In the genomic region with DNA sequence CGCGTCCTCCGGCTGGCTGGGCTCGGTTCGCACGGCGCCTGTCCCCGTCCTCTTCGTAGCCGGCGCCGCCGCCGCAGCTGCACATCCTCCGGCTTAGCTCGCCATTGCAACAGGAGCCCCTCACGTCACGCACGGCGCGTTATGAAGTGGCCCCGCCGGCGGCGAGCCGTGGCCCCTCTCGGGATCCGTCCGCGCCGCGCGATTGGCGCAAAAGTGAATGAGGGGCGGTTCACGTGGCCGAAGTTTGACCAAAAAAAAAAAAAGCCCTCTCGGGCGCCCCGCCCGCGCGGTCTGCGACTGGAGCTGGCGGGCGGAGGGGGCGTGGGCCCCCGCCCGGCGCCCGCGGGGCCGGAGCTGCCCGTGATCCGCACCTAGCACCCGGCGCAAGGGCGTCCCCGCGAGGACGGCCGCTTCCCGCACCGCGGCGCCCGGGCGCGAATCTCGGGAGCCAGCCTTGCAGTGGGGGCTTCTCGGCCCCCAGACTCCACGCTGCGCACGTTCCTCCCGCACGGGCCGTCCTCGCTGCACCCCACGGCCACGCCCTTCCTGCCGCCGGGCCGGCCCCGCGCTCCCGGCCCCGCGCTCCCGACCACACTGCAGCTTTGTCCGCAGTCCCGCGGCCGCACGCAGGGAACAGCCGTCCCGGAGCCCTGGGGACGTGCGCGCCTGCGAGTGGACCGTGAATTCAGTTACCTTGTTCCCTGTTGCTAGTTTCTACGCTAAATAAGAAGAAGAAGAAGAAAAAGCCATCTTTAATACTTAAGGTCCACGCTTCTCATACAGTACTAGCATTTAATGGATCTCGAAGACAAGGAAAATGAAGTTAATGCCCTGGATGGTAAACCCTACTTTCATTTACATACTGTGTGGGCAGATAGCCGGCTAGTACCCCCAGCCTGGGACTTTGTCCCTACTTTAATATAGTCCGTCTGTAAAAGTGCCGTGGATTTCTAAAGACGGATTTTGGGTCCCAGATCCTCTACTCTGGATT, we compare ENCODE assay signal across 8 cellular contexts. TPM values are rescaled to one million over a fixed set of nuclear protein-coding genes. Genes with fewer than 3 reads are reported as not detected.
A peak's percentile ranks its signal among the peaks of the same experiment; 100 is the strongest.
DNase-seq lines count a peak whose midpoint lies in the region; ATAC-seq and TF ChIP-seq lines count a peak whose summit lies in the region.

A gene with protein sequence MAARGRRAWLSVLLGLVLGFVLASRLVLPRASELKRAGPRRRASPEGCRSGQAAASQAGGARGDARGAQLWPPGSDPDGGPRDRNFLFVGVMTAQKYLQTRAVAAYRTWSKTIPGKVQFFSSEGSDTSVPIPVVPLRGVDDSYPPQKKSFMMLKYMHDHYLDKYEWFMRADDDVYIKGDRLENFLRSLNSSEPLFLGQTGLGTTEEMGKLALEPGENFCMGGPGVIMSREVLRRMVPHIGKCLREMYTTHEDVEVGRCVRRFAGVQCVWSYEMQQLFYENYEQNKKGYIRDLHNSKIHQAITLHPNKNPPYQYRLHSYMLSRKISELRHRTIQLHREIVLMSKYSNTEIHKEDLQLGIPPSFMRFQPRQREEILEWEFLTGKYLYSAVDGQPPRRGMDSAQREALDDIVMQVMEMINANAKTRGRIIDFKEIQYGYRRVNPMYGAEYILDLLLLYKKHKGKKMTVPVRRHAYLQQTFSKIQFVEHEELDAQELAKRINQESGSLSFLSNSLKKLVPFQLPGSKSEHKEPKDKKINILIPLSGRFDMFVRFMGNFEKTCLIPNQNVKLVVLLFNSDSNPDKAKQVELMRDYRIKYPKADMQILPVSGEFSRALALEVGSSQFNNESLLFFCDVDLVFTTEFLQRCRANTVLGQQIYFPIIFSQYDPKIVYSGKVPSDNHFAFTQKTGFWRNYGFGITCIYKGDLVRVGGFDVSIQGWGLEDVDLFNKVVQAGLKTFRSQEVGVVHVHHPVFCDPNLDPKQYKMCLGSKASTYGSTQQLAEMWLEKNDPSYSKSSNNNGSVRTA (minus strand): TSS at position 219 of the 991 bp plus-strand sequence. CDS start 592 bp downstream, outside the sequence.

- H3K9me3 ChIP-seq in mammary epithelial cell (replicated peaks; ENCODE audit: insufficient read depth, low read length), result no peaks in the 10 kb centered on the region

- H3K4me3 ChIP-seq in WI38 (ENCODE audit: low read depth, low read length) (peak within 1 kb of the TSS; percentile 90), mammary epithelial cell (replicated peaks in 1 of 3; ENCODE audit: insufficient read depth in 1 of 3, low read depth in 2 of 3, low read length in 3 of 3) (peak within 1 kb of the TSS; percentile 70 to 90 (median 76))

- H3K9ac ChIP-seq in mammary epithelial cell (ENCODE audit: insufficient read depth, low read length), result peak within 1 kb of the TSS; percentile 76

- no peaks in the 10 kb centered on the region for H4K20me1 ChIP-seq in mammary epithelial cell (ENCODE audit: insufficient read depth, low read length)

- TF ChIP-seq CTCF in WI38 (IDR thresholded peaks at IDR 0.05; ENCODE audit: low read depth, low read length) (no peak), mammary epithelial cell (conservative IDR thresholded peaks at IDR 0.05 in 1 of 2, IDR thresholded peaks at IDR 0.05 in 1 of 2; ENCODE audit: extremely low read depth in 1 of 2, insufficient read depth in 1 of 2, low read depth in 1 of 2, low read length in 2 of 2) (peak in 1 of 2 donors; percentile 30)

- DNase-seq in NK-92 treated with Interleukin-12 subunit alpha and Interleukin-12 subunit beta, amount 100 ng/mL, for 24 hours (lab: John Stamatoyannopoulos, UW), result peak; percentile 95
- DNase-seq in NK-92 (lab: John Stamatoyannopoulos, UW; ENCODE audit: unreplicated experiment) (no peak), NCI-H2171 (lab: John Stamatoyannopoulos, UW) (peak; percentile 60), mammary epithelial cell (peak; percentile 91), immature natural killer cell (peak; percentile 93 to 94 (median 93)), smooth muscle cell of the brain vasculature (ENCODE audit: low read depth, low spot score) (peak; percentile 86)

- dilution Hi-C loops in mammary epithelial cell (cut with HindIII; ENCODE audit: low sequenced_read_pairs), result loop anchor here (10.0 kb wide), 1 partner anchor 157 kb away; no protein-coding TSS in a partner anchor

- peak within 1 kb of the TSS; percentile 67 for H3K27ac ChIP-seq in mammary epithelial cell (ENCODE audit: insufficient read depth, low read depth, low read length)

- H3K4me2 ChIP-seq in mammary epithelial cell (ENCODE audit: insufficient read depth, low read depth, low read length), result peak within 1 kb of the TSS; percentile 90

- H3K27me3 ChIP-seq in mammary epithelial cell (ENCODE audit: insufficient read depth, low read length), result no peaks in the 10 kb centered on the region

- peak within 1 kb of the TSS; percentile 83 to 92 (median 87) for H3K27ac Mint-ChIP-seq in immature natural killer cell

- H3K27me3 Mint-ChIP-seq in immature natural killer cell (ENCODE audit: low read depth in 3 of 3), result peaks cover 8 to 12% (median 12%) of the 10 kb centered on the region in 3 donors

- BruUV-seq in mammary epithelial cell (replicated peaks; lab: Mats Ljungman, UMichigan), result TSS peak; percentile 48

- H3K4me1 Mint-ChIP-seq in immature natural killer cell, result peaks cover 36 to 46% of the 10 kb centered on the region in 2 donors

- ATAC-seq in HG02981 (IDR thresholded peaks at IDR 0.05; ENCODE audit: unreplicated experiment), result peak; percentile 63

- H3K36me3 ChIP-seq in mammary epithelial cell (ENCODE audit: insufficient read depth, low read length), result peaks cover 1% of the 10 kb centered on the region

- peaks cover 24% of the 10 kb centered on the region for H3K4me1 ChIP-seq in mammary epithelial cell (ENCODE audit: insufficient read depth, low read length)

- WGBS in mammary epithelial cell (ENCODE audit: low coverage, missing lambda C conversion rate), result 4% methylated on average over 49 of the region's 108 CpGs

- peak within 1 kb of the TSS; percentile 91 for H2AFZ ChIP-seq in mammary epithelial cell (ENCODE audit: low read depth, low read length)

- peak within 1 kb of the TSS; percentile 90 to 94 (median 93) for H3K4me3 Mint-ChIP-seq in immature natural killer cell

- peaks cover 50% of the 10 kb centered on the region for H3K79me2 ChIP-seq in mammary epithelial cell (ENCODE audit: insufficient read depth, low read length)

- H3K36me3 Mint-ChIP-seq in immature natural killer cell, result peaks cover 0 to 3% (median 0%) of the 10 kb centered on the region in 3 donors

- H3K9me3 Mint-ChIP-seq in immature natural killer cell, result no peaks in the 10 kb centered on the region

- intact Hi-C loops in mammary epithelial cell (cut with micrococcal nuclease), result loop anchor here (1.0 to 10.0 kb wide), 3 partner anchors 35 to 907 kb away; partner anchors contain the start of gene ADAMTS17

- CTCF ChIA-PET in mammary epithelial cell (lab: Charles Lee; ENCODE audit: low non-redundant PET), result interaction anchor here (0.5 to 0.7 kb wide), 3 partner anchors 181 to 243 kb away, joined by 3 to 4 read pairs (median 3); no protein-coding TSS in a partner anchor

- in situ Hi-C loops in mammary epithelial cell (cut with MboI; ENCODE audit: low sequenced_read_pairs in 2 of 2), result loop anchor here (10.0 to 25.0 kb wide), 3 partner anchors 327 to 640 kb away; partner anchors contain the start of genes ASB7 (in 2 of the 2), LINS1 (in 2 of the 2) and LRRK1 (in 1 of the 2)

RNA-seq across cellular contexts. Expression of the gene that starts here (rescaled TPM):
- 10 to 100 TPM; 37.9 to 40.2 TPM for total RNA-seq in mammary epithelial cell
- polyA plus RNA-seq in mammary epithelial cell (30.2 TPM), immature natural killer cell (1 to 10 TPM; 2.8 to 4.0 (median 2.8) TPM)
- 83.7 TPM for polyA minus RNA-seq in mammary epithelial cell
